In the genomic region with DNA sequence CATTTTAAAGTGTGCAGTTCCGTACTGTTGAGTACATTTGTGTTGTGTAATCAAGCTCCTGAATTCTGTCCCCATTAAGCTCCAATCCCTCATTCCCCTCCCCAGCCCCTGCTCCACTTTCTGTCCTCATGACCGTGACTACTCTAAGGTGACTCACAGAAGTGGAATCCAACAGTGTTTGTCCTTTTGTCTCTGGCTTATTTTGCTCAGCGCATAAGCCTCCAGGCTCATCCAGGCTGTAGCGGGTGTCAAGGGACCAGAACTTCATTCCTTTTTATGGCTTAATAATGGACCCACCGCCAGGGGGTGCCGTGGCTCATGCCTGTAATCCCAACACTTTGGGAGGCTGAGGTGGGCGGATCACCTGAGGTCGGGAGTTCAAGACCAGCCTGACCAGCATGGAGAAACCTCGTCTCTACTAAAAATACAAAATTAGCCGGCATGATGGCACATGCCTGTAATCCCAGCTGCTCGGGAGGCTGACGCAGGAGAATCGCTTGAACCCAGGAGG, we compare ENCODE assay signal across 8 cellular contexts. TPM values are rescaled to one million over a fixed set of nuclear protein-coding genes. Genes with fewer than 3 reads are reported as not detected.
A peak's percentile ranks its signal among the peaks of the same experiment; 100 is the strongest.
DNase-seq lines count a peak whose midpoint lies in the region; TF ChIP-seq lines count a peak whose summit lies in the region.
"Not testable (repeated sequence)": the region's sequence is repeated elsewhere in the genome, so short reads cannot be mapped to it uniquely, and the experiment has no call there.

No MANE protein-coding gene starts in this region.

- peak overlapping the region in 1 of 2 donors; percentile 66 for H3K4me3 Mint-ChIP-seq in CD14-positive monocyte

- peak overlapping the region; percentile 22 for H3K27ac ChIP-seq in GM23248
- H3K27ac ChIP-seq in SJCRH30 = not testable (repeated sequence)

- H3K27ac Mint-ChIP-seq in CD14-positive monocyte = peak overlapping the region in 1 of 7 donors; percentile 33

- H3K79me2 ChIP-seq in GM23248 (ENCODE audit: insufficient read depth) = not testable (repeated sequence)

- not testable (repeated sequence) for H3K36me3 Mint-ChIP-seq in CD14-positive monocyte

- DNase-seq in CD14-positive monocyte (ENCODE audit: low spot score) = not testable (repeated sequence)
- DNase-seq in GM23248 = peak; percentile 92
- DNase-seq in NB4 (ENCODE audit: low read depth) = peak; percentile 56
- peak; percentile 85 to 90 for DNase-seq in SJCRH30
- peak; percentile 59 for DNase-seq in activated T-cell treated with anti-CD3 and anti-CD28 coated beads, Interleukin-2, amount 50 U/mL, for 1 hour
- DNase-seq in effector CD8-positive, alpha-beta T cell (lab: John Stamatoyannopoulos, UW) = peak; percentile 21
- DNase-seq in kidney tubule cell (ENCODE audit: low spot score) = peak; percentile 98
- DNase-seq in stimulated activated CD4-positive, alpha-beta T cell treated with anti-CD3 and anti-CD28 coated beads, Interleukin-4, amount 100 ng/mL, for 24 hours = peak; percentile 59

- H3K4me3 ChIP-seq in GM23248; NB4 (ENCODE audit: low read depth, low read length); SJCRH30: not testable (repeated sequence)

- H3K4me2 ChIP-seq in GM23248 (ENCODE audit: unreplicated experiment) = not testable (repeated sequence)

- not testable (repeated sequence) for H2AFZ ChIP-seq in GM23248

- peak; percentile 41 for TF ChIP-seq CTCF in CD14-positive monocyte (IDR thresholded peaks at IDR 0.05)
- peak; percentile 15 for TF ChIP-seq CTCF in NB4 (IDR thresholded peaks at IDR 0.05; ENCODE audit: low read depth, low read length)

- peaks cover 44 to 75% (median 61%) of the 10 kb centered on the region in 3 donors for H3K27me3 Mint-ChIP-seq in CD14-positive monocyte (ENCODE audit: low read depth in 3 of 3)

- not testable (repeated sequence) for H3K9me3 Mint-ChIP-seq in CD14-positive monocyte

- WGBS in GM23248 (ENCODE audit: low coverage in 1 of 2, low lambda C conversion rate in 2 of 2, missing lambda C conversion rate in 2 of 2), 2 experiments = 51% methylated on average over 12 to 13 of the region's 13 CpGs

- H3K27me3 ChIP-seq in GM23248 (replicated peaks; ENCODE audit: insufficient read depth) = peaks cover 15% of the 10 kb centered on the region; the same call in 1 of the 2 replicates
- H3K27me3 ChIP-seq in SJCRH30 = not testable (repeated sequence)

- H3F3A ChIP-seq in GM23248 (ENCODE audit: insufficient read depth) = not testable (repeated sequence)

- in situ Hi-C loops in GM23248 (cut with MboI) = not testable (repeated sequence)

- H3K4me1 ChIP-seq in GM23248 (ENCODE audit: insufficient read depth) (peaks cover 11% of the 10 kb centered on the region; the same call in 1 of the 2 replicates), SJCRH30 (peaks cover 42% of the 10 kb centered on the region)

- H3K9ac ChIP-seq in GM23248 = not testable (repeated sequence)

- H3K9me2 ChIP-seq in GM23248 (ENCODE audit: insufficient read depth) = not testable (repeated sequence)

- not testable (repeated sequence) for H3K9me3 ChIP-seq in GM23248 (ENCODE audit: low read depth); SJCRH30 (replicated peaks)

- H4K20me1 ChIP-seq in GM23248 (ENCODE audit: insufficient read depth) = not testable (repeated sequence)

- not testable (repeated sequence) for H3K4me1 Mint-ChIP-seq in CD14-positive monocyte

- not testable (repeated sequence) for TF ChIP-seq POLR2A in NB4 (IDR thresholded peaks at IDR 0.05; ENCODE audit: extremely low read depth, insufficient read length)

- H3K36me3 ChIP-seq in GM23248 (ENCODE audit: low read depth); SJCRH30: not testable (repeated sequence)

- intact Hi-C loops in CD14-positive monocyte (cut with micrococcal nuclease) = not testable (repeated sequence)

RNA-seq across cellular contexts. Expression of gene METRN, which starts 2.1 kb away (rescaled TPM):
- polyA plus RNA-seq in CD14-positive monocyte = 1 to 10 TPM in 1 of 2 donors, under 1 TPM in 1; 0.97 to 5.4 TPM
- 90.7 and 98.1 TPM in 2 replicates for total RNA-seq in GM23248 (2014; rRNA removed; shearing (Covaris generic))
- polyA plus RNA-seq in GM23248 (2016; fragmentation: Nextera tagmentation; extraction: Ambion mirVana) = 21.6 and 26.0 TPM in 2 replicates
- total RNA-seq in SJCRH30 (2014; rRNA removed; shearing (Covaris generic)) = 61.7 and 77.6 TPM in 2 replicates

RNA-seq across cellular contexts. Expression of gene FBXL16, which starts 7.2 kb away (rescaled TPM):
- under 1 TPM; 0.28 to 0.49 TPM for polyA plus RNA-seq in CD14-positive monocyte
- total RNA-seq in GM23248 (2014; rRNA removed; shearing (Covaris generic)) = 0.54 TPM in 1 of 2 replicates, not detected in the other
- polyA plus RNA-seq in GM23248 (2016; fragmentation: Nextera tagmentation; extraction: Ambion mirVana) = 0.16 and 0.29 TPM in 2 replicates
- total RNA-seq in SJCRH30 (2014; rRNA removed; shearing (Covaris generic)) = 1.7 and 1.8 TPM in 2 replicates

RNA-seq across cellular contexts. Expression of gene ANTKMT, which starts 8.2 kb away (rescaled TPM):
- 10 to 100 TPM; 34.4 to 56.3 TPM for polyA plus RNA-seq in CD14-positive monocyte
- total RNA-seq in GM23248 (2014; rRNA removed; shearing (Covaris generic)) = 20.4 and 34.8 TPM in 2 replicates
- polyA plus RNA-seq in GM23248 (2016; fragmentation: Nextera tagmentation; extraction: Ambion mirVana) = 33.3 and 33.5 TPM in 2 replicates
- total RNA-seq in SJCRH30 (2014; rRNA removed; shearing (Covaris generic)) = 11.4 and 11.7 TPM in 2 replicates

RNA-seq across cellular contexts. Expression of gene CCDC78, which starts 13.4 kb away (rescaled TPM):
- polyA plus RNA-seq in CD14-positive monocyte (not detected), GM23248 (2016; fragmentation: Nextera tagmentation; extraction: Ambion mirVana) (0.78 and 1.1 TPM in 2 replicates)
- 1.0 and 9.5 TPM in 2 replicates for total RNA-seq in GM23248 (2014; rRNA removed; shearing (Covaris generic))
- total RNA-seq in SJCRH30 (2014; rRNA removed; shearing (Covaris generic)) = 4.5 and 5.0 TPM in 2 replicates

RNA-seq across cellular contexts. Expression of gene HAGHL, which starts 14.1 kb away (rescaled TPM):
- polyA plus RNA-seq in CD14-positive monocyte (1 to 10 TPM in 1 of 2 donors, under 1 TPM in 1; 0.60 to 1.5 TPM), GM23248 (2016; fragmentation: Nextera tagmentation; extraction: Ambion mirVana) (10.8 and 64.8 TPM in 2 replicates)
- 5.8 and 7.8 TPM in 2 replicates for total RNA-seq in GM23248 (2014; rRNA removed; shearing (Covaris generic))
- total RNA-seq in SJCRH30 (2014; rRNA removed; shearing (Covaris generic)) = 6.0 and 8.9 TPM in 2 replicates
